Comparison of ENCODE assay signal across 10 cellular contexts in genomic region chr11:61683961-61684869, GRCh38. TPM values are rescaled to one million over a fixed set of nuclear protein-coding genes. Genes with fewer than 3 reads are reported as not detected.
A peak's percentile ranks its signal among the peaks of the same experiment; 100 is the strongest.
DNase-seq lines count a peak whose midpoint lies in the region; ATAC-seq, FAIRE-seq and TF ChIP-seq lines count a peak whose summit lies in the region.
"Had no signal": no experiment of that assay in that cellular context is flagged by ENCODE, and none has a peak within 500 bp of the region (broad histone marks: within the 10 kb centered on the region; RNA-seq: fewer than 3 reads in every experiment).

No MANE protein-coding gene starts in this region.

- no peak for TF ChIP-seq POLR2A in GM12878 (IDR thresholded peaks at IDR 0.05; ENCODE audit: low read depth, low read length)

- CTCF ChIA-PET in GM12878 (lab: Yijun Ruan, JAX), result interaction anchor here (0.7 to 1.2 kb wide), 3 partner anchors 46 to 103 kb away, joined by 3 to 4 read pairs (median 4); no protein-coding TSS in a partner anchor

- no peak for TF ChIP-seq EP300 in GM12878 (IDR thresholded peaks at IDR 0.05; ENCODE audit: borderline replicate concordance in 1 of 2, control insufficient read depth in 1 of 2, low read depth in 2 of 2, low read length in 2 of 2)

- H3K79me2 ChIP-seq in GM12878 (ENCODE audit: control insufficient read depth, insufficient read depth, low read length), result no peaks in the 10 kb centered on the region

- intact Hi-C loops in GM12878 (cut with micrococcal nuclease; ENCODE audit: unreplicated experiment), result no loop called here

- WGBS in GM12878 (ENCODE audit: insufficient coverage, insufficient replicate concordance, low lambda C conversion rate, missing lambda C conversion rate), result 2% methylated on average over 24 of the region's 27 CpGs

- SMC1A ChIA-PET in GM12878 (lab: Charles Lee; ENCODE audit: uncharacterized antibody, unreplicated experiment), result interaction anchor here (1.2 kb wide), 2 partner anchors 39 to 49 kb away, joined by 3 read pairs; no protein-coding TSS in a partner anchor

- no peaks in the 10 kb centered on the region for H3K36me3 ChIP-seq in GM12878 (ENCODE audit: control insufficient read depth in 2 of 2, insufficient read depth in 2 of 2, low read length in 1 of 2)

- H3K27ac Mint-ChIP-seq in nephron progenitor cell, result no peak overlapping the region

- H3K27ac ChIP-seq in GM12878 (ENCODE audit: control insufficient read depth, insufficient read depth), result no peak overlapping the region

- TF ChIP-seq RAD21 in GM12878 (IDR thresholded peaks at IDR 0.05; ENCODE audit: insufficient read depth, low read depth, low read length), result no peak

- BruUV-seq in GM12878 (replicated peaks; lab: Mats Ljungman, UMichigan), result no TSS peak

- H3K9me3 ChIP-seq in GM12878 (replicated peaks; ENCODE audit: control insufficient read depth, insufficient read depth, low read length), result no peaks in the 10 kb centered on the region

- POLR2A ChIA-PET in GM12878 (lab: Charles Lee), result no interaction called here

- no peaks in the 10 kb centered on the region for H3K36me3 Mint-ChIP-seq in activated T-cell treated with anti-CD3 and anti-CD28 coated beads, Interleukin-2, amount 50 U/mL, for 4 hours (ENCODE audit: insufficient read depth)
- H3K36me3 Mint-ChIP-seq in nephron progenitor cell (ENCODE audit: low read depth), result no peaks in the 10 kb centered on the region

- no peak overlapping the region for H3K4me3 Mint-ChIP-seq in activated T-cell treated with anti-CD3 and anti-CD28 coated beads, Interleukin-2, amount 50 U/mL, for 4 hours
- no peak overlapping the region for H3K4me3 Mint-ChIP-seq in nephron progenitor cell

- RAD21 ChIA-PET in GM12878 (lab: Charles Lee; ENCODE audit: unreplicated experiment), result interaction anchor here (0.6 to 1.0 kb wide), 2 partner anchors 49 to 919 kb away, joined by 3 to 5 read pairs; no protein-coding TSS in a partner anchor

- no peaks in the 10 kb centered on the region for H3K4me1 ChIP-seq in GM12878 (ENCODE audit: control insufficient read depth, insufficient read depth, low read length)

- DNase-seq in activated T-cell treated with anti-CD3 and anti-CD28 coated beads, Interleukin-2, amount 50 U/mL, for 4 hours, result no peak
- no peak for DNase-seq in activated T-cell treated with anti-CD3 and anti-CD28 coated beads, Interleukin-2, amount 50 U/mL, for 1 hour
- DNase-seq in NOMO-1 treated with dmso at 0.1 percent for 144 hours (lab: John Stamatoyannopoulos, UW; ENCODE audit: unreplicated experiment), result peak; percentile 18
- no peak for DNase-seq in GM12878 (ENCODE audit: low read depth, low spot score)
- peak; percentile 31 for DNase-seq in nephron progenitor cell
- no peak for DNase-seq in globus pallidus (ENCODE audit: low spot score)
- DNase-seq in SK-N-DZ (ENCODE audit: low spot score), result no peak
- DNase-seq: AML-193, NCI-H345 had no signal

- H3K9ac ChIP-seq in GM12878 (ENCODE audit: control insufficient read depth, insufficient read depth, low read length), result no peak overlapping the region

- no peak overlapping the region for H3K4me2 ChIP-seq in GM12878 (ENCODE audit: control insufficient read depth, insufficient read depth)

- FAIRE-seq in GM12878 (lab: Jason Lieb, UNC), result no peak

- no peaks in the 10 kb centered on the region for H4K20me1 ChIP-seq in GM12878 (ENCODE audit: control insufficient read depth, insufficient read depth)

- in situ Hi-C loops in GM12878 (cut with MboI), result no loop called here

- peak; percentile 12 to 19 for ATAC-seq in activated T-cell treated with anti-CD3 and anti-CD28 coated beads, Interleukin-2, amount 50 U/mL, for 4 hours
- ATAC-seq in GM12878 (0 out of 3 replicates have a peak, but pooled peaks have one; percentile 16), HG02970 (IDR thresholded peaks at IDR 0.05; ENCODE audit: low FRiP score, unreplicated experiment) (no peak)

- TF ChIP-seq CTCF in GM12878 (IDR thresholded peaks at IDR 0.05 in 2 of 3, conservative IDR thresholded peaks at IDR 0.05 in 1 of 3; ENCODE audit: control insufficient read depth in 2 of 3, extremely low read depth in 1 of 3, insufficient read depth in 1 of 3, low read depth in 3 of 3, low read length in 3 of 3) (no peak), nephron progenitor cell (IDR thresholded peaks at IDR 0.05) (no peak)

- no peak overlapping the region for H2AFZ ChIP-seq in GM12878 (ENCODE audit: control insufficient read depth, low read depth, low read length)

- peaks cover 6% of the 10 kb centered on the region in 2 experiments for H3K27me3 ChIP-seq in GM12878 (replicated peaks in 1 of 2; ENCODE audit: control insufficient read depth in 2 of 2, insufficient read depth in 2 of 2, low read length in 1 of 2)

- H3K4me3 ChIP-seq in GM12878, result no peak overlapping the region

- no peaks in the 10 kb centered on the region for H3K9me3 Mint-ChIP-seq in activated T-cell treated with anti-CD3 and anti-CD28 coated beads, Interleukin-2, amount 50 U/mL, for 4 hours
- H3K9me3 Mint-ChIP-seq in nephron progenitor cell, result no peaks in the 10 kb centered on the region

- H3K4me1 Mint-ChIP-seq in activated T-cell treated with anti-CD3 and anti-CD28 coated beads, Interleukin-2, amount 50 U/mL, for 4 hours (ENCODE audit: low read depth), result peaks cover 4% of the 10 kb centered on the region
- H3K4me1 Mint-ChIP-seq in nephron progenitor cell, result peaks cover 18% of the 10 kb centered on the region

- peaks cover 25% of the 10 kb centered on the region for H3K27me3 Mint-ChIP-seq in activated T-cell treated with anti-CD3 and anti-CD28 coated beads, Interleukin-2, amount 50 U/mL, for 4 hours (ENCODE audit: low read depth)
- peaks cover 15% of the 10 kb centered on the region for H3K27me3 Mint-ChIP-seq in nephron progenitor cell (ENCODE audit: low read depth, poor library complexity)

TF ChIP-seq in GM12878, 131 proteins besides CTCF, POLR2A, EP300 and RAD21 (continues in another document):
- no peak for TF ChIP-seq NFIC (IDR thresholded peaks at IDR 0.05; ENCODE audit: low read depth, low read length)
- TF ChIP-seq SUZ12 (IDR thresholded peaks at IDR 0.05; ENCODE audit: unreplicated experiment), result no peak
- TF ChIP-seq SREBF2 (IDR thresholded peaks at IDR 0.05; ENCODE audit: low read length), result no peak
- TF ChIP-seq ETV6 (conservative IDR thresholded peaks at IDR 0.05 in 1 of 2, IDR thresholded peaks at IDR 0.05 in 1 of 2; ENCODE audit: borderline replicate concordance in 1 of 2, low read depth in 1 of 2), result no peak
- TF ChIP-seq RB1 (IDR thresholded peaks at IDR 0.05; ENCODE audit: borderline replicate concordance), result no peak
- no peak for TF ChIP-seq CBX5 (IDR thresholded peaks at IDR 0.05; ENCODE audit: low read depth)
- TF ChIP-seq, protein P1, sequence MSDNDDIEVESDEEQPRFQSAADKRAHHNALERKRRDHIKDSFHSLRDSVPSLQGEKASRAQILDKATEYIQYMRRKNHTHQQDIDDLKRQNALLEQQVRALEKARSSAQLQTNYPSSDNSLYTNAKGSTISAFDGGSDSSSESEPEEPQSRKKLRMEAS (IDR thresholded peaks at IDR 0.05; ENCODE audit: low read depth, low read length), result no peak
- no peak for TF ChIP-seq JUND (IDR thresholded peaks at IDR 0.05; ENCODE audit: low read depth, low read length)
- TF ChIP-seq EED (IDR thresholded peaks at IDR 0.05; ENCODE audit: low read depth), result no peak
- no peak for TF ChIP-seq SIX5 (IDR thresholded peaks at IDR 0.05; ENCODE audit: low read depth, low read length, severe bottlenecking)
- TF ChIP-seq EGR1 (IDR thresholded peaks at IDR 0.05; ENCODE audit: borderline replicate concordance in 1 of 2, low read depth in 2 of 2, low read length in 2 of 2), result no peak
- no peak for TF ChIP-seq MEF2B (IDR thresholded peaks at IDR 0.05; ENCODE audit: partially characterized antibody, poor library complexity, severe bottlenecking)
- no peak for TF ChIP-seq E4F1 (IDR thresholded peaks at IDR 0.05; ENCODE audit: borderline replicate concordance, partially characterized antibody)

RNA-seq across cellular contexts. Expression of gene DAGLA, which starts 4.0 kb away (rescaled TPM):
- under 1 TPM; 0.20 to 0.35 (median 0.21) TPM for total RNA-seq in activated T-cell treated with anti-CD3 and anti-CD28 coated beads, Interleukin-2, amount 50 U/mL, for 4 hours
- total RNA-seq in GM12878 (2013; cell fraction: nucleolus; rRNA removed), result 0.10 TPM in 2 replicates
- total RNA-seq in GM12878 (2014; rRNA removed), result not detected in 2 replicates
- total RNA-seq in GM12878 (2014; rRNA removed; fragmentation: Illumina TruSeq; extraction: Trizol), result not detected in 2 replicates
- total RNA-seq in GM12878 (2021), result 0.05 TPM in 1 of 2 replicates, not detected in the other
- polyA plus RNA-seq in GM12878 (2011; ENCODE audit: low read depth), result not detected
- not detected in 2 replicates for polyA plus RNA-seq in GM12878 (2011; rRNA removed)
- 0.02 TPM in 1 of 2 replicates, not detected in the other for polyA plus RNA-seq in GM12878 (2011; cell fraction: cytosol; rRNA removed)
- polyA plus RNA-seq in GM12878 (2011; cell fraction: nucleus; rRNA removed), result 0.10 and 0.13 TPM in 2 replicates
- 0.03 TPM in 1 of 2 replicates, not detected in the other for polyA plus RNA-seq in GM12878 (2012)
- polyA plus RNA-seq in GM12878 (2014; fragmentation: Illumina TruSeq; extraction: Trizol), result not detected in 2 replicates
- polyA plus RNA-seq in GM12878 (2014; fragmentation: Nextera tagmentation; extraction: Ambion mirVana), result not detected
- not detected in 2 replicates for polyA plus RNA-seq in GM12878 (2014; rRNA removed)
- not detected for polyA plus RNA-seq in GM12878 (2016; fragmentation: Nextera tagmentation; extraction: Ambion mirVana)
- polyA minus RNA-seq in GM12878 (2011; rRNA and poly(A)+ RNA removed), result 0.05 TPM in 1 of 2 replicates, not detected in the other
- not detected in 2 replicates for polyA minus RNA-seq in GM12878 (2011; cell fraction: cytosol; rRNA and poly(A)+ RNA removed)
- under 0.01 and 0.10 TPM in 2 replicates for polyA minus RNA-seq in GM12878 (2011; cell fraction: nucleus; rRNA and poly(A)+ RNA removed)
- polyA plus RNA-seq in SK-N-DZ (2014; cell fraction: cytosol; rRNA removed), result 4.0 and 4.3 TPM in 2 replicates
- 4.3 and 6.7 TPM in 2 replicates for polyA plus RNA-seq in SK-N-DZ (2014; cell fraction: nucleus; rRNA removed)

Comparison
In these comparisons a context has a peak if more than half of its experiments do, and no peak if none do; other contexts are left out.
1. DNase-seq: peak in NOMO-1 treated with dmso at 0.1 percent for 144 hours (single experiment) and nephron progenitor cell (single experiment); none in activated T-cell treated with anti-CD3 and anti-CD28 coated beads, Interleukin-2, amount 50 U/mL, for 4 hours (single experiment), activated T-cell treated with anti-CD3 and anti-CD28 coated beads, Interleukin-2, amount 50 U/mL, for 1 hour (single experiment), GM12878 (single experiment), globus pallidus (single experiment) and SK-N-DZ (single experiment).